Comparison of ENCODE assay signal across 24 cellular contexts in genomic region chr4:24743931-24744330, GRCh38. TPM values are rescaled to one million over a fixed set of nuclear protein-coding genes. Genes with fewer than 3 reads are reported as not detected.
DNase-seq lines count a peak whose midpoint lies in the region; ATAC-seq and TF ChIP-seq lines count a peak whose summit lies in the region.
"Had no signal": no experiment of that assay in that cellular context is flagged by ENCODE, and none has a peak within 500 bp of the region (broad histone marks: within the 10 kb centered on the region; RNA-seq: fewer than 3 reads in every experiment).

No MANE protein-coding gene starts in this region.

- DNase-seq in GM23338 (ENCODE audit: low spot score) (peak; percentile 75), choroid plexus epithelial cell (ENCODE audit: low read depth) (peak; percentile 4), islet precursor cell (peak; percentile 77), osteocyte (ENCODE audit: extremely low spot score, unreplicated experiment) (peak; percentile 23), GM03348 (ENCODE audit: low spot score) (no peak), mesenteric fat pad (ENCODE audit: low spot score) (no peak), GM10266 (ENCODE audit: extremely low spot score) (no peak)
- no peak for DNase-seq in effector memory CD8-positive, alpha-beta T cell
- DNase-seq: ACHN; activated CD4-positive, alpha-beta T cell treated with anti-CD3 and anti-CD28 coated beads, Interleukin-2, amount 50 U/mL, for 48 hours; activated CD4-positive, CD25-positive, alpha-beta regulatory T cell; activated CD8-positive, alpha-beta memory T cell treated with anti-CD3 and anti-CD28 coated beads, Interleukin-2, amount 50 U/mL, for 48 hours; C1 segment of cervical spinal cord; head of caudate nucleus; NCI-H1694; NCI-H2227 treated with DMSO at 0.1 percent for 48 hours; occipital lobe; OCI-M1; right cardiac atrium; T-helper 9 cell had no signal

- no peak overlapping the region for H3K27ac ChIP-seq in GM23338 (ENCODE audit: low read depth)

- no peak overlapping the region for H2AFZ ChIP-seq in GM23338

- H3K36me3 Mint-ChIP-seq in GM23338 (ENCODE audit: low read depth) (no peaks in the 10 kb centered on the region), osteocyte (ENCODE audit: unreplicated experiment) (peaks cover 2% of the 10 kb centered on the region)
- no peaks in the 10 kb centered on the region for H3K36me3 Mint-ChIP-seq in effector memory CD8-positive, alpha-beta T cell (ENCODE audit: insufficient read depth)
- H3K36me3 Mint-ChIP-seq: brain had no signal

- no peaks in the 10 kb centered on the region for H3K36me3 ChIP-seq in GM23338 (ENCODE audit: insufficient read depth)
- H3K36me3 ChIP-seq: HAP-1 had no signal

- H3K4me3 Mint-ChIP-seq in GM23338 (no peak overlapping the region), osteocyte (ENCODE audit: unreplicated experiment) (no peak overlapping the region)
- H3K4me3 Mint-ChIP-seq in effector memory CD8-positive, alpha-beta T cell: no peak overlapping the region
- H3K4me3 Mint-ChIP-seq: brain had no signal

- TF ChIP-seq CTCF in GM23338 (conservative IDR thresholded peaks at IDR 0.05; ENCODE audit: low read depth in 2 of 2) (no peak), choroid plexus epithelial cell (conservative IDR thresholded peaks at IDR 0.05; ENCODE audit: low read depth, low read length) (no peak), osteocyte (IDR thresholded peaks at IDR 0.05) (no peak), GM10266 (IDR thresholded peaks at IDR 0.05; ENCODE audit: control insufficient read depth, insufficient read depth, low read depth, missing control alignments) (no peak)

- H4K20me1 ChIP-seq in GM23338 (replicated peaks; ENCODE audit: insufficient read depth): no peaks in the 10 kb centered on the region

- ATAC-seq in GM23338: peak; percentile 98
- ATAC-seq in effector memory CD8-positive, alpha-beta T cell (replicated peaks): no peak
- ATAC-seq: right cardiac atrium, Right ventricle myocardium inferior had no signal

- H3K9me2 ChIP-seq in GM23338 (ENCODE audit: insufficient read depth): peaks cover 4% of the 10 kb centered on the region

- H3K4me1 Mint-ChIP-seq in GM23338: peaks cover 12% of the 10 kb centered on the region
- H3K4me1 Mint-ChIP-seq in osteocyte (ENCODE audit: unreplicated experiment): peaks cover 8% of the 10 kb centered on the region
- H3K4me1 Mint-ChIP-seq in effector memory CD8-positive, alpha-beta T cell (ENCODE audit: low read depth in 2 of 2): no peaks in the 10 kb centered on the region

- peak overlapping the region; percentile 27; the same call in 1 of the 2 replicates for H3K4me2 ChIP-seq in GM23338

- no peaks in the 10 kb centered on the region for H3F3A ChIP-seq in GM23338 (replicated peaks; ENCODE audit: low read depth)

- peaks cover 2% of the 10 kb centered on the region for H3K27me3 Mint-ChIP-seq in GM23338 (ENCODE audit: insufficient read depth, low read depth, poor library complexity)
- H3K27me3 Mint-ChIP-seq in osteocyte (ENCODE audit: unreplicated experiment): no peaks in the 10 kb centered on the region
- peaks cover 0 to 5% of the 10 kb centered on the region in 2 donors for H3K27me3 Mint-ChIP-seq in effector memory CD8-positive, alpha-beta T cell

- H3K27me3 ChIP-seq in GM23338 (ENCODE audit: insufficient read depth): no peaks in the 10 kb centered on the region

- H3K9me3 Mint-ChIP-seq in GM23338 (peaks cover 5% of the 10 kb centered on the region; the same call in 2 of the 3 replicates), osteocyte (ENCODE audit: unreplicated experiment) (no peaks in the 10 kb centered on the region)
- H3K9me3 Mint-ChIP-seq in effector memory CD8-positive, alpha-beta T cell: peaks cover 0 to 3% of the 10 kb centered on the region in 2 donors

- H3K27ac Mint-ChIP-seq in GM23338 (peak overlapping the region; percentile 46; the same call in 1 of the 2 replicates), osteocyte (ENCODE audit: unreplicated experiment) (no peak overlapping the region)
- no peak overlapping the region for H3K27ac Mint-ChIP-seq in effector memory CD8-positive, alpha-beta T cell

- no peaks in the 10 kb centered on the region for H3K79me2 ChIP-seq in GM23338 (replicated peaks; ENCODE audit: insufficient read depth)

- H3K4me3 ChIP-seq in GM23338: no peak overlapping the region
- no peak overlapping the region for H3K4me3 ChIP-seq in choroid plexus epithelial cell (ENCODE audit: low read depth, low read length)
- H3K4me3 ChIP-seq: HAP-1 had no signal

- H3K4me1 ChIP-seq in GM23338 (ENCODE audit: insufficient read depth): peaks cover 16% of the 10 kb centered on the region; the same call in 1 of the 2 replicates
- H3K4me1 ChIP-seq: HAP-1 had no signal

TF ChIP-seq in GM23338, 12 proteins besides CTCF, POLR2A, EP300 and RAD21:
- TF ChIP-seq ZNF462 (CRISPR knock-in tag; IDR thresholded peaks at IDR 0.05): peak; percentile 98
- TF ChIP-seq JUNB (IDR thresholded peaks at IDR 0.05; ENCODE audit: unreplicated experiment): no peak
- TF ChIP-seq ZNF114 (CRISPR knock-in tag; IDR thresholded peaks at IDR 0.05): 0 out of 2 replicates have a peak, but pooled peaks have one; percentile 60
- no peak for TF ChIP-seq STAT1 (IDR thresholded peaks at IDR 0.05; ENCODE audit: unreplicated experiment)
- no peak for TF ChIP-seq EZH2phosphoT487 (IDR thresholded peaks at IDR 0.05; ENCODE audit: unreplicated experiment)

RNA-seq across cellular contexts. Expression of gene SOD3, which starts 51.4 kb away (rescaled TPM):
- 11.8 and 16.6 TPM in 2 replicates for total RNA-seq in GM23338 (2014; rRNA removed; shearing (Covaris generic))
- polyA plus RNA-seq in GM23338 (2016; fragmentation: Nextera tagmentation; extraction: Ambion mirVana): 7.5 and 8.9 TPM in 2 replicates
- 3.4 and 4.5 TPM in 2 replicates for total RNA-seq in osteocyte
- 128 TPM for total RNA-seq in mesenteric fat pad
- total RNA-seq: HT1080, occipital lobe had no signal

Comparison
In these comparisons a context has a peak if more than half of its experiments do, and no peak if none do; other contexts are left out.
1. DNase-seq: peak in GM23338 (single experiment), choroid plexus epithelial cell (single experiment), islet precursor cell (single experiment) and osteocyte (single experiment); none in GM03348 (single experiment), effector memory CD8-positive, alpha-beta T cell (0 of 3), mesenteric fat pad (single experiment) and GM10266 (single experiment).